ENCODE assay signal across 1 cellular context in genomic region chr2:215712219-215712849, GRCh38.
A peak's percentile ranks its signal among the peaks of the same experiment; 100 is the strongest.
TF ChIP-seq lines count a peak whose summit lies in the region.

No MANE protein-coding gene starts in this region.

TF ChIP-seq in K562, 482 proteins besides CTCF, POLR2A, EP300 and RAD21:
- TF ChIP-seq UBTF (IDR thresholded peaks at IDR 0.05; ENCODE audit: borderline replicate concordance in 1 of 2, low read depth in 2 of 2, low read length in 2 of 2), result no peak
- TF ChIP-seq SRSF7 (optimal IDR thresholded peaks at IDR 0.05; ENCODE audit: low read depth, low read length), result no peak
- TF ChIP-seq ZNF408 (CRISPR knock-in tag; IDR thresholded peaks at IDR 0.05; ENCODE audit: low read depth), result no peak
- no peak for TF ChIP-seq BCLAF1 (IDR thresholded peaks at IDR 0.05; ENCODE audit: borderline replicate concordance in 1 of 2, control insufficient read depth in 1 of 2, low read depth in 2 of 2, low read length in 1 of 2)
- TF ChIP-seq E4F1 (CRISPR knock-in tag; IDR thresholded peaks at IDR 0.05; ENCODE audit: borderline replicate concordance), result no peak
- TF ChIP-seq RBM25 (IDR thresholded peaks at IDR 0.05; ENCODE audit: low read depth, low read length, severe bottlenecking), result peak; percentile 47
- no peak for TF ChIP-seq ZNF695 (CRISPR knock-in tag; IDR thresholded peaks at IDR 0.05)
- no peak for TF ChIP-seq CXXC5 (CRISPR knock-in tag; IDR thresholded peaks at IDR 0.05)
- TF ChIP-seq ZFP36 (IDR thresholded peaks at IDR 0.05; ENCODE audit: low read depth, low read length, partially characterized antibody), result peak; percentile 53
- TF ChIP-seq SAFB (IDR thresholded peaks at IDR 0.05; ENCODE audit: borderline replicate concordance, low read depth, low read length), result no peak
- TF ChIP-seq MTA1 (IDR thresholded peaks at IDR 0.05; ENCODE audit: borderline replicate concordance), result no peak
- TF ChIP-seq ZNF23 (CRISPR knock-in tag; IDR thresholded peaks at IDR 0.05), result no peak
- TF ChIP-seq ZNF518B (CRISPR knock-in tag; IDR thresholded peaks at IDR 0.05), result no peak
